Comparison of ENCODE assay signal across 22 cellular contexts in genomic region chr19:4516199-4516938, GRCh38. TPM values are rescaled to one million over a fixed set of nuclear protein-coding genes. Genes with fewer than 3 reads are reported as not detected.
DNase-seq lines count a peak whose midpoint lies in the region; ATAC-seq and TF ChIP-seq lines count a peak whose summit lies in the region.
"Had no signal": no experiment of that assay in that cellular context is flagged by ENCODE, and none has a peak within 500 bp of the region (broad histone marks: within the 10 kb centered on the region; RNA-seq: fewer than 3 reads in every experiment).

No MANE protein-coding gene starts in this region.

- CTCF ChIA-PET in WTC11 (lab: Charles Lee) = interaction anchor here (1.0 to 5.4 kb wide), 7 partner anchors 9 to 140 kb away, joined by 3 to 63 read pairs (median 5); partner anchors contain the start of genes HDGFL2 and PLIN5
- CTCF ChIA-PET in CD8-positive, alpha-beta T cell (lab: Charles Lee) = no interaction called here

- H3K27me3 ChIP-seq in right cardiac atrium (ENCODE audit: control insufficient read depth, insufficient read depth) = no peaks in the 10 kb centered on the region
- peaks cover 0 to 2% (median 0%) of the 10 kb centered on the region in 5 donors for H3K27me3 ChIP-seq in subcutaneous abdominal adipose tissue (ENCODE audit: control insufficient read depth in 5 of 5, insufficient read depth in 4 of 5, low read length in 5 of 5)
- H3K27me3 ChIP-seq in CD8-positive, alpha-beta T cell (ENCODE audit: insufficient read depth, low read length) = no peaks in the 10 kb centered on the region

- intact Hi-C loops in right cardiac atrium (cut with DNase I) = no loop called here
- intact Hi-C loops in CD8-positive, alpha-beta T cell (cut with DNase I, micrococcal nuclease) = no loop called here
- intact Hi-C loops in natural killer cell (cut with micrococcal nuclease) = no loop called here

- H3K27ac Mint-ChIP-seq in WTC11 = no peak overlapping the region
- H3K27ac Mint-ChIP-seq in CD8-positive, alpha-beta T cell = no peak overlapping the region
- H3K27ac Mint-ChIP-seq in natural killer cell = no peak overlapping the region
- H3K27ac Mint-ChIP-seq: stimulated activated effector memory CD8-positive, alpha-beta T cell treated with anti-CD3 and anti-CD28 coated beads, Interleukin-12 subunit alpha, Interleukin-12 subunit beta, amount 100 ng/mL, for 72 hours had no signal

- peaks cover 0 to 45% (median 26%) of the 10 kb centered on the region in 5 donors for H3K36me3 ChIP-seq in subcutaneous abdominal adipose tissue (ENCODE audit: control insufficient read depth in 5 of 5, insufficient read depth in 5 of 5, low read length in 5 of 5)
- no peaks in the 10 kb centered on the region for H3K36me3 ChIP-seq in CD8-positive, alpha-beta T cell (ENCODE audit: insufficient read depth, low read length)
- H3K36me3 ChIP-seq: left lung, tibial nerve had no signal

- H3K4me1 ChIP-seq in right cardiac atrium (ENCODE audit: control insufficient read depth, insufficient read depth, low read length) (no peaks in the 10 kb centered on the region), subcutaneous abdominal adipose tissue (ENCODE audit: control insufficient read depth in 5 of 5, insufficient read depth in 5 of 5, low read length in 5 of 5) (peaks cover 9 to 63% (median 52%) of the 10 kb centered on the region in 5 donors)
- H3K4me1 ChIP-seq in CD8-positive, alpha-beta T cell (ENCODE audit: insufficient read depth, low read length) = no peaks in the 10 kb centered on the region
- H3K4me1 ChIP-seq: left lung had no signal

- TF ChIP-seq CTCF in WTC11 (IDR thresholded peaks at IDR 0.05) = no peak
- no peak for TF ChIP-seq CTCF in CD8-positive, alpha-beta T cell (IDR thresholded peaks at IDR 0.05)
- TF ChIP-seq CTCF in natural killer cell (IDR thresholded peaks at IDR 0.05) = no peak

- ATAC-seq in WTC11 (no peak), right cardiac atrium (peak; percentile 12 to 45), natural killer cell (no peak)
- ATAC-seq in CD8-positive, alpha-beta T cell = no peak
- ATAC-seq: activated T-cell treated with anti-CD3 and anti-CD28 coated beads, Interleukin-2, amount 50 U/mL, for 4 hours; left lung; mucosa of descending colon; stimulated activated effector memory CD8-positive, alpha-beta T cell treated with anti-CD3 and anti-CD28 coated beads, Interleukin-12 subunit alpha, Interleukin-12 subunit beta, amount 100 ng/mL, for 72 hours had no signal

- no peaks in the 10 kb centered on the region for H3K36me3 Mint-ChIP-seq in WTC11
- H3K36me3 Mint-ChIP-seq in CD8-positive, alpha-beta T cell = no peaks in the 10 kb centered on the region
- H3K36me3 Mint-ChIP-seq in natural killer cell = no peaks in the 10 kb centered on the region
- H3K36me3 Mint-ChIP-seq: stimulated activated effector memory CD8-positive, alpha-beta T cell treated with anti-CD3 and anti-CD28 coated beads, Interleukin-12 subunit alpha, Interleukin-12 subunit beta, amount 100 ng/mL, for 72 hours had no signal

- POLR2A ChIA-PET in WTC11 (lab: Charles Lee) = interaction anchor here (0.6 kb wide), 1 partner anchor 45 kb away, joined by 3 read pairs; no protein-coding TSS in a partner anchor
- POLR2A ChIA-PET in CD8-positive, alpha-beta T cell (lab: Charles Lee) = no interaction called here

- no peak overlapping the region for H3K4me3 Mint-ChIP-seq in WTC11
- no peak overlapping the region for H3K4me3 Mint-ChIP-seq in CD8-positive, alpha-beta T cell
- H3K4me3 Mint-ChIP-seq in natural killer cell = no peak overlapping the region
- H3K4me3 Mint-ChIP-seq: activated T-cell treated with anti-CD3 and anti-CD28 coated beads, Interleukin-2, amount 50 U/mL, for 4 hours; stimulated activated effector memory CD8-positive, alpha-beta T cell treated with anti-CD3 and anti-CD28 coated beads, Interleukin-12 subunit alpha, Interleukin-12 subunit beta, amount 100 ng/mL, for 72 hours had no signal

- H3K9me3 Mint-ChIP-seq in WTC11 (no peaks in the 10 kb centered on the region), natural killer cell (no peaks in the 10 kb centered on the region)
- no peaks in the 10 kb centered on the region for H3K9me3 Mint-ChIP-seq in CD8-positive, alpha-beta T cell
- H3K9me3 Mint-ChIP-seq: activated T-cell treated with anti-CD3 and anti-CD28 coated beads, Interleukin-2, amount 50 U/mL, for 4 hours; stimulated activated effector memory CD8-positive, alpha-beta T cell treated with anti-CD3 and anti-CD28 coated beads, Interleukin-12 subunit alpha, Interleukin-12 subunit beta, amount 100 ng/mL, for 72 hours had no signal

- WGBS in right cardiac atrium = 56% methylated on average over 14 of the region's 14 CpGs

- H3K9me3 ChIP-seq in right cardiac atrium (ENCODE audit: control insufficient read depth, low read length) (no peaks in the 10 kb centered on the region), subcutaneous abdominal adipose tissue (ENCODE audit: control insufficient read depth in 5 of 5, low read length in 5 of 5) (no peaks in the 10 kb centered on the region)
- H3K9me3 ChIP-seq in CD8-positive, alpha-beta T cell (ENCODE audit: low read length) = no peaks in the 10 kb centered on the region
- H3K9me3 ChIP-seq: left lung, mucosa of descending colon, SK-N-SH, tibial nerve had no signal

- H3K4me3 ChIP-seq in right cardiac atrium (ENCODE audit: low read length) = peak overlapping the region; percentile 25
- H3K4me3 ChIP-seq in subcutaneous abdominal adipose tissue (ENCODE audit: low read depth in 1 of 5, low read length in 5 of 5) = peak overlapping the region; percentile 63 to 95 (median 81)
- no peak overlapping the region for H3K4me3 ChIP-seq in CD8-positive, alpha-beta T cell (ENCODE audit: low read depth, low read length)
- H3K4me3 ChIP-seq: left lung, mucosa of descending colon, tibial nerve had no signal

- H3K27ac ChIP-seq in right cardiac atrium (ENCODE audit: low read length) (peak overlapping the region; percentile 37), subcutaneous abdominal adipose tissue (ENCODE audit: low read depth, low read length) (peak overlapping the region; percentile 97)
- no peak overlapping the region for H3K27ac ChIP-seq in CD8-positive, alpha-beta T cell (ENCODE audit: low read depth, low read length)
- H3K27ac ChIP-seq: left lung, tibial nerve had no signal

- peak overlapping the region in 4 of 5 donors; percentile 33 to 95 (median 67) for H3K9ac ChIP-seq in subcutaneous abdominal adipose tissue (ENCODE audit: low read length in 5 of 5)
- H3K9ac ChIP-seq: SK-N-SH had no signal

- DNase-seq in WTC11 (ENCODE audit: low spot score) (no peak), right cardiac atrium (no peak), natural killer cell (no peak)
- DNase-seq in CD8-positive, alpha-beta T cell = no peak
- DNase-seq: activated naive CD4-positive, alpha-beta T cell treated with anti-CD3 and anti-CD28 coated beads, Interleukin-2, amount 50 U/mL, for 16 hours; activated T-cell treated with anti-CD3 and anti-CD28 coated beads, Interleukin-2, amount 50 U/mL, for 4 hours; cerebellar nuclear complex; COR-L47; DND-41; effector CD8-positive, alpha-beta T cell; left lung; mucosa of descending colon; NCI-H1092; NCI-H2029; SK-N-SH; T1000 had no signal

- H3K27me3 Mint-ChIP-seq in WTC11 (ENCODE audit: low read depth) (peaks cover 79% of the 10 kb centered on the region), natural killer cell (ENCODE audit: low read depth in 2 of 2) (peaks cover 0 to 8% of the 10 kb centered on the region in 2 donors)
- peaks cover 3% of the 10 kb centered on the region for H3K27me3 Mint-ChIP-seq in CD8-positive, alpha-beta T cell (ENCODE audit: low read depth)

- H3K4me1 Mint-ChIP-seq in WTC11 = no peaks in the 10 kb centered on the region
- no peaks in the 10 kb centered on the region for H3K4me1 Mint-ChIP-seq in CD8-positive, alpha-beta T cell (ENCODE audit: low read depth)
- H3K4me1 Mint-ChIP-seq in natural killer cell = no peaks in the 10 kb centered on the region
- H3K4me1 Mint-ChIP-seq: stimulated activated effector memory CD8-positive, alpha-beta T cell treated with anti-CD3 and anti-CD28 coated beads, Interleukin-12 subunit alpha, Interleukin-12 subunit beta, amount 100 ng/mL, for 72 hours had no signal

TF ChIP-seq in WTC11, 78 proteins besides CTCF, POLR2A, EP300 and RAD21 (continues in another document):
- no peak for TF ChIP-seq SMAD4 (CRISPR knock-in tag; IDR thresholded peaks at IDR 0.05)

RNA-seq across cellular contexts. Expression of gene PLIN4, which starts 1.9 kb away (rescaled TPM):
- total RNA-seq in WTC11 (2021) (0.35 to 0.62 TPM (median 0.57 TPM) in 3 replicates), right cardiac atrium (100 to 1,000 TPM; 102 to 201 (median 112) TPM), natural killer cell (under 1 TPM in 1 of 3 donors, not detected in 2; 0.33 TPM)
- polyA plus RNA-seq in right cardiac atrium = 171 TPM
- under 1 TPM; 0.06 to 0.14 TPM for total RNA-seq in CD8-positive, alpha-beta T cell

RNA-seq across cellular contexts. Expression of gene PLIN5, which starts 18.7 kb away (rescaled TPM):
- 3.3 to 4.2 TPM (median 3.9 TPM) in 3 replicates for total RNA-seq in WTC11 (2021)
- 10 to 100 TPM; 25.5 to 60.3 (median 28.2) TPM for total RNA-seq in right cardiac atrium
- 33.9 TPM for polyA plus RNA-seq in right cardiac atrium
- under 1 TPM; 0.53 to 0.54 TPM for total RNA-seq in CD8-positive, alpha-beta T cell
- under 1 TPM in 1 of 3 donors, not detected in 2; 0.65 TPM for total RNA-seq in natural killer cell
- total RNA-seq: astrocyte, fibroblast of lung, NCI-H460 had no signal
- polyA plus RNA-seq: fibroblast of lung had no signal

RNA-seq across cellular contexts. Expression of gene LRG1, which starts 23.5 kb away (rescaled TPM):
- total RNA-seq in WTC11 (2021) = 0.81 to 1.2 TPM (median 0.87 TPM) in 3 replicates
- total RNA-seq in right cardiac atrium = 1 to 10 TPM in 1 of 4 donors, under 1 TPM in 3; 0.20 to 1.1 (median 0.31) TPM
- polyA plus RNA-seq in right cardiac atrium = 0.41 TPM
- total RNA-seq in CD8-positive, alpha-beta T cell = not detected
- 1 to 10 TPM in 1 of 3 donors, not detected in 2; 1.8 TPM for total RNA-seq in natural killer cell
- total RNA-seq: fibroblast of lung had no signal

RNA-seq across cellular contexts. Expression of gene SEMA6B, which starts 43.1 kb away (rescaled TPM):
- 45.1 to 52.1 TPM (median 49.1 TPM) in 3 replicates for total RNA-seq in WTC11 (2021)
- total RNA-seq in right cardiac atrium = 10 to 100 TPM in 1 of 4 donors, 1 to 10 TPM in 3; 4.2 to 10.4 (median 7.9) TPM
- polyA plus RNA-seq in right cardiac atrium = 11.5 TPM
- under 1 TPM in 1 of 2 experiments, not detected in 1; 0.08 TPM for total RNA-seq in CD8-positive, alpha-beta T cell
- total RNA-seq in natural killer cell = 1 to 10 TPM in 1 of 3 donors, under 1 TPM in 1, not detected in 1; 0.50 to 5.4 TPM

RNA-seq across cellular contexts. Expression of gene HDGFL2, which starts 44.3 kb away (rescaled TPM):
- total RNA-seq in WTC11 (2021) (111 to 116 TPM (median 115 TPM) in 3 replicates), right cardiac atrium (10 to 100 TPM; 20.6 to 30.5 (median 28.6) TPM), natural killer cell (10 to 100 TPM; 28.7 to 43.6 (median 29.8) TPM)
- 31.4 TPM for polyA plus RNA-seq in right cardiac atrium
- 10 to 100 TPM; 11.7 to 13.9 TPM for total RNA-seq in CD8-positive, alpha-beta T cell

Comparison
In these comparisons a context has a peak if more than half of its experiments do, and no peak if none do; other contexts are left out.
1. ATAC-seq: peak in right cardiac atrium (2 of 2); none in WTC11 (single experiment), CD8-positive, alpha-beta T cell (single experiment) and natural killer cell (0 of 3).
2. RNA of gene PLIN4, which starts 1.9 kb away (total RNA-seq): 102 to 201 TPM in right cardiac atrium; 0.35 to 0.62 TPM in WTC11, 0.06 to 0.14 TPM in CD8-positive, alpha-beta T cell and 0.33 TPM in natural killer cell; every median in the first group is over 10 times any median in the second.